ENCODE assay signal across 8 cellular contexts in genomic region chr11:32829680-32830412, GRCh38. TPM values are rescaled to one million over a fixed set of nuclear protein-coding genes. Genes with fewer than 3 reads are reported as not detected.
DNase-seq lines count a peak whose midpoint lies in the region; ATAC-seq, FAIRE-seq and TF ChIP-seq lines count a peak whose summit lies in the region.

Gene PRRG4 (plus strand): TSS chr11:32829927. CDS start chr11:32830530, 603 bp downstream.

- TF ChIP-seq CTCF in PC-3 (conservative IDR thresholded peaks at IDR 0.05; ENCODE audit: low read depth, low read length) (no peak), GM12878 (IDR thresholded peaks at IDR 0.05 in 2 of 3, conservative IDR thresholded peaks at IDR 0.05 in 1 of 3; ENCODE audit: control insufficient read depth in 2 of 3, extremely low read depth in 1 of 3, insufficient read depth in 1 of 3, low read depth in 3 of 3, low read length in 3 of 3) (no peak)

- H3K79me2 ChIP-seq in PC-3 (ENCODE audit: low read length) (peaks cover 24% of the 10 kb centered on the region), GM12878 (ENCODE audit: control insufficient read depth, insufficient read depth, low read length) (no peaks in the 10 kb centered on the region; the same call in 1 of the 2 replicates)

- TF ChIP-seq POLR2A in GM12878 (IDR thresholded peaks at IDR 0.05; ENCODE audit: low read depth, low read length) = peak; percentile 72

- H3K4me3 ChIP-seq in PC-3 (ENCODE audit: low read length) (peak within 1 kb of the TSS; percentile 85), GM12878 (peak within 1 kb of the TSS; percentile 84), skin epidermis (peak within 1 kb of the TSS; percentile 48 to 88 (median 63))

- no peak for FAIRE-seq in GM12878 (lab: Jason Lieb, UNC)

- no peak for TF ChIP-seq EP300 in GM12878 (IDR thresholded peaks at IDR 0.05; ENCODE audit: borderline replicate concordance in 1 of 2, control insufficient read depth in 1 of 2, low read depth in 2 of 2, low read length in 2 of 2)

- no peaks in the 10 kb centered on the region for H3K36me3 ChIP-seq in PC-3 (ENCODE audit: low read depth, low read length)
- H3K36me3 ChIP-seq in GM12878 (ENCODE audit: control insufficient read depth in 2 of 2, insufficient read depth in 2 of 2, low read length in 1 of 2) = no peaks in the 10 kb centered on the region

- SMC1A ChIA-PET in GM12878 (lab: Charles Lee; ENCODE audit: uncharacterized antibody, unreplicated experiment) = interaction anchor here (1.2 to 1.6 kb wide), 2 partner anchors 20 to 63 kb away, joined by 4 to 5 read pairs; partner anchors contain the start of gene QSER1

- in situ Hi-C loops in GM12878 (cut with MboI) = no loop called here

- H3K27me3 ChIP-seq in PC-3 (ENCODE audit: low read length) (no peaks in the 10 kb centered on the region), GM12878 (replicated peaks in 1 of 2; ENCODE audit: control insufficient read depth in 2 of 2, insufficient read depth in 2 of 2, low read length in 1 of 2) (no peaks in the 10 kb centered on the region; a peak in 1 of 4 replicates)

- H2AFZ ChIP-seq in PC-3 (ENCODE audit: low read length) = peak within 1 kb of the TSS; percentile 98
- peak within 1 kb of the TSS; percentile 95 for H2AFZ ChIP-seq in GM12878 (ENCODE audit: control insufficient read depth, low read depth, low read length)

- POLR2A ChIA-PET in PC-3 (lab: Charles Lee; ENCODE audit: unreplicated experiment) = interaction anchor here (0.6 kb wide), 2 partner anchors 22 to 209 kb away, joined by 3 to 4 read pairs; no protein-coding TSS in a partner anchor
- POLR2A ChIA-PET in GM12878 (lab: Charles Lee) = interaction anchor here (1.5 to 1.8 kb wide), 2 partner anchors 8 to 20 kb away, joined by 4 to 5 read pairs; no protein-coding TSS in a partner anchor

- CTCF ChIA-PET in PC-3 (lab: Charles Lee) = no interaction called here
- CTCF ChIA-PET in GM12878 (lab: Yijun Ruan, JAX) = interaction anchor here (0.6 to 1.7 kb wide), 5 partner anchors 11 to 64 kb away, joined by 3 to 8 read pairs (median 6); no protein-coding TSS in a partner anchor

- BruUV-seq in PC-3 (replicated peaks; lab: Mats Ljungman, UMichigan) = no TSS peak
- no TSS peak for BruUV-seq in GM12878 (replicated peaks; lab: Mats Ljungman, UMichigan)

- intact Hi-C loops in PC-3 (cut with micrococcal nuclease) (no loop called here), GM12878 (cut with micrococcal nuclease; ENCODE audit: unreplicated experiment) (loop anchor here (5.0 kb wide), 1 partner anchor 62 kb away; the partner anchor contains the start of gene QSER1)

- H3K9ac ChIP-seq in PC-3 (ENCODE audit: low read length) = peak within 1 kb of the TSS; percentile 91
- H3K9ac ChIP-seq in GM12878 (ENCODE audit: control insufficient read depth, insufficient read depth, low read length) = peak within 1 kb of the TSS; percentile 90

- H3K4me1 ChIP-seq in PC-3 (ENCODE audit: insufficient read depth, low read length) (peaks cover 30% of the 10 kb centered on the region), GM12878 (ENCODE audit: control insufficient read depth, insufficient read depth, low read length) (no peaks in the 10 kb centered on the region; the same call in 1 of the 2 replicates)

- no peak for TF ChIP-seq RAD21 in GM12878 (IDR thresholded peaks at IDR 0.05; ENCODE audit: insufficient read depth, low read depth, low read length)

- H3K27ac ChIP-seq in PC-3 (ENCODE audit: low read length) = peak within 1 kb of the TSS; percentile 83
- H3K27ac ChIP-seq in GM12878 (ENCODE audit: control insufficient read depth, insufficient read depth) = peak within 1 kb of the TSS; percentile 76
- H3K27ac ChIP-seq in skin epidermis = peak within 1 kb of the TSS; percentile 43 to 95 (median 80)

- ATAC-seq in GM19395 (IDR thresholded peaks at IDR 0.05; ENCODE audit: unreplicated experiment) (peak; percentile 80), HG03442 (IDR thresholded peaks at IDR 0.05; ENCODE audit: unreplicated experiment) (peak; percentile 78), PC-3 (peak; percentile 89), GM12878 (peak; percentile 90)

- H3K9me3 ChIP-seq in PC-3 (ENCODE audit: low read length) (no peaks in the 10 kb centered on the region), GM12878 (replicated peaks; ENCODE audit: control insufficient read depth, insufficient read depth, low read length) (no peaks in the 10 kb centered on the region)

- RAD21 ChIA-PET in GM12878 (lab: Charles Lee; ENCODE audit: unreplicated experiment) = interaction anchor here (1.3 to 1.8 kb wide), 3 partner anchors 20 to 65 kb away, joined by 5 to 11 read pairs (median 7); partner anchors contain the start of gene QSER1

- H3F3A ChIP-seq in PC-3 (ENCODE audit: low read length, unreplicated experiment) = no peaks in the 10 kb centered on the region

- no peaks in the 10 kb centered on the region for H3K9me2 ChIP-seq in PC-3 (replicated peaks; ENCODE audit: low read length)

- H3K4me2 ChIP-seq in PC-3 (ENCODE audit: low read length) (peak within 1 kb of the TSS; percentile 99), GM12878 (ENCODE audit: control insufficient read depth, insufficient read depth) (peak within 1 kb of the TSS; percentile 90)

- no peaks in the 10 kb centered on the region for H4K20me1 ChIP-seq in PC-3 (ENCODE audit: low read length)
- H4K20me1 ChIP-seq in GM12878 (ENCODE audit: control insufficient read depth, insufficient read depth) = no peaks in the 10 kb centered on the region

- DNase-seq in DMS53 treated with DMSO at 0.1 percent for 48 hours (lab: John Stamatoyannopoulos, UW; ENCODE audit: unreplicated experiment) (peak; percentile 68), PC-3 (peak; percentile 81), GM12878 (ENCODE audit: low read depth, low spot score) (no peak), iPS-NIHi11 (ENCODE audit: low spot score) (peak; percentile 85), NCI-H524 treated with DMSO at 0.1 percent for 48 hours (lab: John Stamatoyannopoulos, UW) (no peak)

- WGBS in GM12878 (ENCODE audit: insufficient coverage, insufficient replicate concordance, low lambda C conversion rate, missing lambda C conversion rate) = under 1% methylated on average over 85 of the region's 85 CpGs

TF ChIP-seq in GM12878, 131 proteins besides CTCF, POLR2A, EP300 and RAD21 (continues in another document):
- TF ChIP-seq MXI1 (IDR thresholded peaks at IDR 0.05; ENCODE audit: low read depth, low read length) = 0 out of 2 replicates have a peak, but pooled peaks have one; percentile 28
- 0 out of 2 replicates have a peak, but pooled peaks have one; percentile 20 for TF ChIP-seq CHD1 (IDR thresholded peaks at IDR 0.05; ENCODE audit: low read depth, low read length)
- no peak for TF ChIP-seq ZBTB11 (CRISPR knock-in tag; IDR thresholded peaks at IDR 0.05)
- TF ChIP-seq SMC3 (IDR thresholded peaks at IDR 0.05; ENCODE audit: borderline replicate concordance, low read length) = no peak
- peak; percentile 71; the same call in 1 of the 2 replicates for TF ChIP-seq DPF2 (IDR thresholded peaks at IDR 0.05)
- 0 out of 4 replicates have a peak, but pooled peaks of 1 of the 2 experiments have one; percentile 36 for TF ChIP-seq BHLHE40 (IDR thresholded peaks at IDR 0.05; ENCODE audit: borderline replicate concordance in 1 of 2, low read depth in 2 of 2, low read length in 1 of 2)
- TF ChIP-seq YY1 (IDR thresholded peaks at IDR 0.05; ENCODE audit: low read depth, low read length) = 0 out of 2 replicates have a peak, but pooled peaks have one; percentile 35
- no peak for TF ChIP-seq SUPT20H (IDR thresholded peaks at IDR 0.05; ENCODE audit: borderline replicate concordance, control insufficient read depth, low read depth, low read length)
- TF ChIP-seq SREBF2 (IDR thresholded peaks at IDR 0.05; ENCODE audit: low read length) = no peak
- peak; percentile 70; the same call in 1 of the 2 replicates for TF ChIP-seq ZNF217 (IDR thresholded peaks at IDR 0.05)

RNA-seq across cellular contexts. Expression of gene PRRG4, which starts in this region (rescaled TPM):
- total RNA-seq in PC-3 (2014; rRNA removed) (12.9 and 17.9 TPM in 2 replicates), GM12878 (2014; rRNA removed) (2.3 and 2.8 TPM in 2 replicates), GM12878 (2014; rRNA removed; fragmentation: Illumina TruSeq; extraction: Trizol) (2.5 and 2.6 TPM in 2 replicates), GM12878 (2021) (2.1 and 2.7 TPM in 2 replicates)
- 3.3 and 3.5 TPM in 2 replicates for total RNA-seq in GM12878 (2013; cell fraction: nucleolus; rRNA removed)
- 0.52 TPM for polyA plus RNA-seq in GM12878 (2011; ENCODE audit: low read depth)
- polyA plus RNA-seq in GM12878 (2011; rRNA removed) (4.9 and 6.2 TPM in 2 replicates), GM12878 (2014; fragmentation: Illumina TruSeq; extraction: Trizol) (2.5 and 3.2 TPM in 2 replicates), GM12878 (2014; fragmentation: Nextera tagmentation; extraction: Ambion mirVana) (1 to 10 TPM; 1.0 to 1.1 TPM), GM12878 (2014; rRNA removed) (1.5 and 1.7 TPM in 2 replicates), GM12878 (2016; fragmentation: Nextera tagmentation; extraction: Ambion mirVana) (under 1 TPM; 0.55 to 0.63 TPM)
- polyA plus RNA-seq in GM12878 (2011; cell fraction: cytosol; rRNA removed) = 2.4 and 2.7 TPM in 2 replicates
- 1.2 and 1.4 TPM in 2 replicates for polyA plus RNA-seq in GM12878 (2011; cell fraction: nucleus; rRNA removed)
- polyA plus RNA-seq in GM12878 (2012) = 0.81 and 0.88 TPM in 2 replicates
- 2.5 and 2.7 TPM in 2 replicates for polyA minus RNA-seq in GM12878 (2011; rRNA and poly(A)+ RNA removed)
- polyA minus RNA-seq in GM12878 (2011; cell fraction: cytosol; rRNA and poly(A)+ RNA removed) = 1.1 and 2.2 TPM in 2 replicates
- polyA minus RNA-seq in GM12878 (2011; cell fraction: nucleus; rRNA and poly(A)+ RNA removed) = 0.73 and 1.6 TPM in 2 replicates

Comparison
In these comparisons a context has a peak if more than half of its experiments do, and no peak if none do; other contexts are left out.
1. DNase-seq: peak in DMS53 treated with DMSO at 0.1 percent for 48 hours (single experiment), PC-3 (single experiment) and iPS-NIHi11 (single experiment); none in GM12878 (single experiment) and NCI-H524 treated with DMSO at 0.1 percent for 48 hours (single experiment).
2. Peak in every context shown above with its lines, with median percentiles within 50 percentile points of each other: ATAC-seq, H3K27ac ChIP-seq and H3K4me3 ChIP-seq.